ENCODE assay signal across 8 cellular contexts in genomic region chr9:113564804-113565237, GRCh38.
DNase-seq lines count a peak whose midpoint lies in the region; ATAC-seq and TF ChIP-seq lines count a peak whose summit lies in the region.

No MANE protein-coding gene starts in this region.

- H3K79me2 ChIP-seq in H9 (ENCODE audit: insufficient read depth, low read length), result no peaks in the 10 kb centered on the region

- H2AFZ ChIP-seq in H9 (ENCODE audit: low read length), result no peak overlapping the region

- no peak overlapping the region for H3K9ac ChIP-seq in H9 (ENCODE audit: extremely low read depth, insufficient read length, low read length)

- H3K4me2 ChIP-seq in H9 (ENCODE audit: insufficient read depth, insufficient read length, low read length), result peak overlapping the region; percentile 37

- intact Hi-C loops in natural killer cell (cut with micrococcal nuclease), result no loop called here
- intact Hi-C loops in activated T-helper 2 cell treated with anti-CD3 and anti-CD28 coated beads, Interferon-gamma antibody, Interleukin-2, Interleukin-4, amounts not matched to agents 10 μg/mL and 5 μg/mL and 100 μg/mL, durations not matched to agents 14 hours and 24 hours and 36 hours (cut with micrococcal nuclease), result no loop called here

- peak overlapping the region; percentile 48 for H3K4me3 ChIP-seq in SJSA1
- H3K4me3 ChIP-seq in fibroblast of pulmonary artery (replicated peaks; ENCODE audit: low read depth, low read length), result peak overlapping the region; percentile 65

- H3K27ac ChIP-seq in H9 (ENCODE audit: insufficient read length, low read depth, low read length), result no peak overlapping the region
- peak overlapping the region; percentile 65 for H3K27ac ChIP-seq in SJSA1

- no peak overlapping the region; the same call in 1 of the 2 replicates for H3K14ac ChIP-seq in H9 (ENCODE audit: insufficient read depth, low read length)

- H3K23me2 ChIP-seq in H9 (ENCODE audit: insufficient read length, low read depth, low read length, poor library complexity, severe bottlenecking), result no peaks in the 10 kb centered on the region

- peak in 1 of 3 donors; percentile 6 for ATAC-seq in natural killer cell
- no peak for ATAC-seq in GM18498 (IDR thresholded peaks at IDR 0.05; ENCODE audit: unreplicated experiment)
- ATAC-seq in HG03196 (IDR thresholded peaks at IDR 0.05; ENCODE audit: unreplicated experiment), result no peak

- H3K4me1 Mint-ChIP-seq in H9 (peaks cover 18 to 23% of the 10 kb centered on the region in 2 experiments), natural killer cell (peaks cover 78 to 95% of the 10 kb centered on the region in 2 donors)
- H3K4me1 Mint-ChIP-seq in activated T-helper 2 cell treated with anti-CD3 and anti-CD28 coated beads, Interferon-gamma antibody, Interleukin-2, Interleukin-4, amounts not matched to agents 10 μg/mL and 5 μg/mL and 100 μg/mL, durations not matched to agents 14 hours and 24 hours and 36 hours (ENCODE audit: low read depth), result peaks cover 20% of the 10 kb centered on the region

- H2BK12ac ChIP-seq in H9 (ENCODE audit: insufficient read length, low read depth, low read length), result no peak overlapping the region

- WGBS in H9 (ENCODE audit: extremely low coverage, insufficient read length, low lambda C conversion rate), result no CpG with 5 or more reads among the region's 18 CpGs

- H3K4ac ChIP-seq in H9 (ENCODE audit: low read depth, low read length), result no peak overlapping the region

- H2AK5ac ChIP-seq in H9 (ENCODE audit: insufficient read length, low read length), result no peak overlapping the region

- no peak overlapping the region for H2BK5ac ChIP-seq in H9 (ENCODE audit: insufficient read length, low read length)

- H3T11ph ChIP-seq in H9 (ENCODE audit: low read length), result no peak overlapping the region

- DNase-seq in H9, result peak; percentile 76
- DNase-seq in SJSA1 (ENCODE audit: low read depth in 1 of 2, low spot score in 2 of 2), result peak; percentile 66 to 80
- DNase-seq in fibroblast of pulmonary artery (ENCODE audit: low read depth), result peak; percentile 67
- DNase-seq in natural killer cell, result no peak
- DNase-seq in activated CD8-positive, alpha-beta memory T cell treated with anti-CD3 and anti-CD28 coated beads, Interleukin-2, amount 50 U/mL, for 48 hours, result no peak
- no peak for DNase-seq in activated T-helper 2 cell treated with anti-CD3 and anti-CD28 coated beads, Interferon-gamma antibody, Interleukin-2, Interleukin-4, amounts not matched to agents 10 μg/mL and 5 μg/mL and 100 μg/mL, durations not matched to agents 14 hours and 24 hours and 36 hours (ENCODE audit: low spot score)

- no peak overlapping the region for H2BK20ac ChIP-seq in H9 (ENCODE audit: low read depth, low read length, poor library complexity, severe bottlenecking)

- H4K91ac ChIP-seq in H9 (ENCODE audit: insufficient read length, low read depth, low read length), result no peak overlapping the region

- H3K36me3 ChIP-seq in SJSA1, result peaks cover 18% of the 10 kb centered on the region

- H3K9me3 Mint-ChIP-seq in H9 (no peaks in the 10 kb centered on the region), natural killer cell (no peaks in the 10 kb centered on the region)
- no peaks in the 10 kb centered on the region for H3K9me3 Mint-ChIP-seq in activated T-helper 2 cell treated with anti-CD3 and anti-CD28 coated beads, Interferon-gamma antibody, Interleukin-2, Interleukin-4, amounts not matched to agents 10 μg/mL and 5 μg/mL and 100 μg/mL, durations not matched to agents 14 hours and 24 hours and 36 hours

- H4K20me1 ChIP-seq in H9 (ENCODE audit: control insufficient read depth, insufficient read depth, insufficient read length), result no peaks in the 10 kb centered on the region

- H3K27me3 Mint-ChIP-seq in H9 (ENCODE audit: low read depth), result peaks cover 2% of the 10 kb centered on the region; the same call in 1 of the 2 replicates
- no peaks in the 10 kb centered on the region for H3K27me3 Mint-ChIP-seq in natural killer cell (ENCODE audit: low read depth in 2 of 2)
- no peaks in the 10 kb centered on the region for H3K27me3 Mint-ChIP-seq in activated T-helper 2 cell treated with anti-CD3 and anti-CD28 coated beads, Interferon-gamma antibody, Interleukin-2, Interleukin-4, amounts not matched to agents 10 μg/mL and 5 μg/mL and 100 μg/mL, durations not matched to agents 14 hours and 24 hours and 36 hours (ENCODE audit: low read depth)

- H3K18ac ChIP-seq in H9 (ENCODE audit: insufficient read length, low read depth, low read length), result no peak overlapping the region

- no peaks in the 10 kb centered on the region; the same call in 1 of the 2 replicates for H3K27me3 ChIP-seq in H9 (ENCODE audit: insufficient read depth, low read length)
- H3K27me3 ChIP-seq in SJSA1 (replicated peaks), result no peaks in the 10 kb centered on the region

- H4K5ac ChIP-seq in H9 (ENCODE audit: insufficient read length, low read depth, low read length), result no peak overlapping the region

- H3K23ac ChIP-seq in H9 (ENCODE audit: insufficient read length, low read depth, low read length), result no peak overlapping the region

- peaks cover 2% of the 10 kb centered on the region; the same call in 1 of the 2 replicates for H3K4me1 ChIP-seq in H9 (ENCODE audit: insufficient read depth, low read length)
- H3K4me1 ChIP-seq in SJSA1 (replicated peaks), result peaks cover 70% of the 10 kb centered on the region

- H3K4me3 Mint-ChIP-seq in H9 (peak overlapping the region; percentile 61 to 87), natural killer cell (peak overlapping the region; percentile 67)
- H3K4me3 Mint-ChIP-seq in activated T-helper 2 cell treated with anti-CD3 and anti-CD28 coated beads, Interferon-gamma antibody, Interleukin-2, Interleukin-4, amounts not matched to agents 10 μg/mL and 5 μg/mL and 100 μg/mL, durations not matched to agents 14 hours and 24 hours and 36 hours (ENCODE audit: low read depth), result no peak overlapping the region

- H3K9me3 ChIP-seq in H9 (ENCODE audit: control insufficient read depth, low read depth, low read length) (no peaks in the 10 kb centered on the region), SJSA1 (replicated peaks) (no peaks in the 10 kb centered on the region)

- no peak overlapping the region for H3K56ac ChIP-seq in H9 (ENCODE audit: insufficient read length, low read depth, low read length)

- peak overlapping the region; percentile 58 to 84 (median 62); a peak in 3 of 7 replicates for H3K27ac Mint-ChIP-seq in H9
- H3K27ac Mint-ChIP-seq in natural killer cell, result peak overlapping the region; percentile 92 to 93
- H3K27ac Mint-ChIP-seq in activated T-helper 2 cell treated with anti-CD3 and anti-CD28 coated beads, Interferon-gamma antibody, Interleukin-2, Interleukin-4, amounts not matched to agents 10 μg/mL and 5 μg/mL and 100 μg/mL, durations not matched to agents 14 hours and 24 hours and 36 hours, result no peak overlapping the region

- TF ChIP-seq CTCF in H9 (conservative IDR thresholded peaks at IDR 0.05) (no peak), fibroblast of pulmonary artery (IDR thresholded peaks at IDR 0.05; ENCODE audit: low read length, missing control alignments) (no peak), natural killer cell (IDR thresholded peaks at IDR 0.05) (no peak)

- H3K36me3 Mint-ChIP-seq in H9 (ENCODE audit: insufficient read depth in 1 of 3, low read depth in 3 of 3), result no peaks in the 10 kb centered on the region
- H3K36me3 Mint-ChIP-seq in natural killer cell, result no peaks in the 10 kb centered on the region
- H3K36me3 Mint-ChIP-seq in activated T-helper 2 cell treated with anti-CD3 and anti-CD28 coated beads, Interferon-gamma antibody, Interleukin-2, Interleukin-4, amounts not matched to agents 10 μg/mL and 5 μg/mL and 100 μg/mL, durations not matched to agents 14 hours and 24 hours and 36 hours (ENCODE audit: low read depth), result no peaks in the 10 kb centered on the region

- no peaks in the 10 kb centered on the region for H3K79me1 ChIP-seq in H9 (ENCODE audit: insufficient read depth, low read depth, low read length, poor library complexity, severe bottlenecking)

- no peak overlapping the region for H4K8ac ChIP-seq in H9 (replicated peaks; ENCODE audit: insufficient read length, low read depth, low read length)

- no peak overlapping the region for H2BK120ac ChIP-seq in H9 (ENCODE audit: low read depth, low read length, poor library complexity, severe bottlenecking)

- no peak overlapping the region for H2BK15ac ChIP-seq in H9 (ENCODE audit: low read depth, low read length)

Comparison
In these comparisons a context has a peak if more than half of its experiments do, and no peak if none do; other contexts are left out.
1. DNase-seq: peak in H9 (single experiment), SJSA1 (2 of 2) and fibroblast of pulmonary artery (single experiment); none in natural killer cell (single experiment), activated CD8-positive, alpha-beta memory T cell treated with anti-CD3 and anti-CD28 coated beads, Interleukin-2, amount 50 U/mL, for 48 hours (single experiment) and activated T-helper 2 cell treated with anti-CD3 and anti-CD28 coated beads, Interferon-gamma antibody, Interleukin-2, Interleukin-4, amounts not matched to agents 10 μg/mL and 5 μg/mL and 100 μg/mL, durations not matched to agents 14 hours and 24 hours and 36 hours (single experiment).